ENCODE assay signal across 1 cellular context in the genomic region with DNA sequence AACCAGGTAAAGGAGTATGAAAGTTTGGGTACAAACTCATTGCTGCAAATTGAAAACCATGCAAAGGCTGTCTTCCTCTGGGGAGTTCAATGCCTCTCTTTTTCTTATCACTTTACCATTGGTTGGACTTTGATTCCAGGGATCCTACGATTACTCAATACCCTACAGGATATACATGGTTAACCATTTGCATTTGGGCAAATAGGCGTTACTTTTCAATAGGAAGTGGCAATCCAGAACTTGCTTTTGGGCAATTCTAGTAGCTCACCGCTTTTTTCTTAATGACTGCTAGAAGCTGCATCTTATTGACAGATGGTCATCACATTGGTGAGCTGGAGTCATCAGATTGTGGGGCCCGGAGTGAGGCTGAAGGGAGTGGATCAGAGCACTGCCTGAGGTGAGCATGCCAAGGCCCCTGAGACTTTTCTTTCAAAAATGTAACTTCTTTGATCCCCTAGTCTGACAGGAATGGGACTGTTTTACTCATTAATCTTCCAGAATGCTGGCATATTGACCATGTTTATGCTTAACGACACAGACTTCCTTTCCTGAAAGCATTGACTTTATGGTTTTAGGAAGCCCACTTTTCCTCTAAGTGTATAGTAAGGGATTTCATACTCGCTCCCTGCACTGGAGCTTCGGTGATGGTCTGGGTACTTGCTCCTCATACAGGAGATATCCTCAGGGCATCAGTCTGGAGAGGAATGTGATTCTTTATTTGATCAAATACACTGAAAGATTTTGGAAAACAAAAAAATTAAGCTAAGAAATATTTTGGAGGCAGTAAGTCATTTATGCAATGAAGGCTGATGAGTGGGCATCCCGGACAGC.
TF ChIP-seq lines count a peak whose summit lies in the region.

A gene (plus strand): TSS at position 270 of the 831 bp plus-strand sequence. CDS start 13,039 bp downstream, outside the sequence.

TF ChIP-seq in HepG2, 621 proteins besides CTCF, POLR2A, EP300 and RAD21 (continued from another document and continues in another):
- TF ChIP-seq, protein P1, sequence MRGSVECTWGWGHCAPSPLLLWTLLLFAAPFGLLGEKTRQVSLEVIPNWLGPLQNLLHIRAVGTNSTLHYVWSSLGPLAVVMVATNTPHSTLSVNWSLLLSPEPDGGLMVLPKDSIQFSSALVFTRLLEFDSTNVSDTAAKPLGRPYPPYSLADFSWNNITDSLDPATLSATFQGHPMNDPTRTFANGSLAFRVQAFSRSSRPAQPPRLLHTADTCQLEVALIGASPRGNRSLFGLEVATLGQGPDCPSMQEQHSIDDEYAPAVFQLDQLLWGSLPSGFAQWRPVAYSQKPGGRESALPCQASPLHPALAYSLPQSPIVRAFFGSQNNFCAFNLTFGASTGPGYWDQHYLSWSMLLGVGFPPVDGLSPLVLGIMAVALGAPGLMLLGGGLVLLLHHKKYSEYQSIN (CRISPR knock-in tag; IDR thresholded peaks at IDR 0.05; ENCODE audit: borderline replicate concordance) = no peak
- TF ChIP-seq, protein P2, sequence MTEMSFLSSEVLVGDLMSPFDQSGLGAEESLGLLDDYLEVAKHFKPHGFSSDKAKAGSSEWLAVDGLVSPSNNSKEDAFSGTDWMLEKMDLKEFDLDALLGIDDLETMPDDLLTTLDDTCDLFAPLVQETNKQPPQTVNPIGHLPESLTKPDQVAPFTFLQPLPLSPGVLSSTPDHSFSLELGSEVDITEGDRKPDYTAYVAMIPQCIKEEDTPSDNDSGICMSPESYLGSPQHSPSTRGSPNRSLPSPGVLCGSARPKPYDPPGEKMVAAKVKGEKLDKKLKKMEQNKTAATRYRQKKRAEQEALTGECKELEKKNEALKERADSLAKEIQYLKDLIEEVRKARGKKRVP (CRISPR knock-in tag; IDR thresholded peaks at IDR 0.05) = no peak
- TF ChIP-seq, protein P3, sequence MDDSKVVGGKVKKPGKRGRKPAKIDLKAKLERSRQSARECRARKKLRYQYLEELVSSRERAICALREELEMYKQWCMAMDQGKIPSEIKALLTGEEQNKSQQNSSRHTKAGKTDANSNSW (CRISPR knock-in tag; IDR thresholded peaks at IDR 0.05; ENCODE audit: borderline replicate concordance) = no peak
- TF ChIP-seq ZNF547 (CRISPR knock-in tag; IDR thresholded peaks at IDR 0.05) (no peak), NCOR1 (IDR thresholded peaks at IDR 0.05; ENCODE audit: borderline replicate concordance, low read length) (peak; percentile 93), ZNF12 (CRISPR knock-in tag; IDR thresholded peaks at IDR 0.05) (no peak; the same call in 1 of the 2 replicates), ZNF747 (CRISPR knock-in tag; IDR thresholded peaks at IDR 0.05; ENCODE audit: borderline replicate concordance) (no peak), TSC22D2 (CRISPR knock-in tag; IDR thresholded peaks at IDR 0.05; ENCODE audit: borderline replicate concordance) (no peak), ZFP36 (IDR thresholded peaks at IDR 0.05; ENCODE audit: borderline replicate concordance, low read depth, low read length, partially characterized antibody) (no peak), ZKSCAN8 (CRISPR knock-in tag; IDR thresholded peaks at IDR 0.05; ENCODE audit: borderline replicate concordance) (peak; percentile 90; the same call in 1 of the 2 replicates), AGO2 (optimal IDR thresholded peaks at IDR 0.05; ENCODE audit: low read depth, low read length) (no peak), JUNB (CRISPR knock-in tag; IDR thresholded peaks at IDR 0.05; ENCODE audit: borderline replicate concordance) (no peak; the same call in 1 of the 2 replicates), NFRKB (IDR thresholded peaks at IDR 0.05) (no peak), SMARCC2 (IDR thresholded peaks at IDR 0.05) (no peak), ZNF317 (CRISPR knock-in tag; IDR thresholded peaks at IDR 0.05) (no peak), KDM5B (CRISPR knock-in tag; IDR thresholded peaks at IDR 0.05; ENCODE audit: borderline replicate concordance) (0 out of 2 replicates have a peak, but pooled peaks have one; percentile 50), ZNF33A (CRISPR knock-in tag; IDR thresholded peaks at IDR 0.05; ENCODE audit: borderline replicate concordance) (no peak; the same call in 1 of the 2 replicates), RBFOX2 (IDR thresholded peaks at IDR 0.05; ENCODE audit: low read depth, low read length) (no peak)
- TF ChIP-seq, protein P4, sequence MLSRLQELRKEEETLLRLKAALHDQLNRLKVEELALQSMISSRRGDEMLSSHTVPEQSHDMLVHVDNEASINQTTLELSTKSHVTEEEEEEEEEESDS (CRISPR knock-in tag; IDR thresholded peaks at IDR 0.05; ENCODE audit: borderline replicate concordance) = no peak
- TF ChIP-seq, protein P5, sequence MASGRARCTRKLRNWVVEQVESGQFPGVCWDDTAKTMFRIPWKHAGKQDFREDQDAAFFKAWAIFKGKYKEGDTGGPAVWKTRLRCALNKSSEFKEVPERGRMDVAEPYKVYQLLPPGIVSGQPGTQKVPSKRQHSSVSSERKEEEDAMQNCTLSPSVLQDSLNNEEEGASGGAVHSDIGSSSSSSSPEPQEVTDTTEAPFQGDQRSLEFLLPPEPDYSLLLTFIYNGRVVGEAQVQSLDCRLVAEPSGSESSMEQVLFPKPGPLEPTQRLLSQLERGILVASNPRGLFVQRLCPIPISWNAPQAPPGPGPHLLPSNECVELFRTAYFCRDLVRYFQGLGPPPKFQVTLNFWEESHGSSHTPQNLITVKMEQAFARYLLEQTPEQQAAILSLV (CRISPR knock-in tag; IDR thresholded peaks at IDR 0.05; ENCODE audit: borderline replicate concordance) = no peak
- TF ChIP-seq, protein P6, sequence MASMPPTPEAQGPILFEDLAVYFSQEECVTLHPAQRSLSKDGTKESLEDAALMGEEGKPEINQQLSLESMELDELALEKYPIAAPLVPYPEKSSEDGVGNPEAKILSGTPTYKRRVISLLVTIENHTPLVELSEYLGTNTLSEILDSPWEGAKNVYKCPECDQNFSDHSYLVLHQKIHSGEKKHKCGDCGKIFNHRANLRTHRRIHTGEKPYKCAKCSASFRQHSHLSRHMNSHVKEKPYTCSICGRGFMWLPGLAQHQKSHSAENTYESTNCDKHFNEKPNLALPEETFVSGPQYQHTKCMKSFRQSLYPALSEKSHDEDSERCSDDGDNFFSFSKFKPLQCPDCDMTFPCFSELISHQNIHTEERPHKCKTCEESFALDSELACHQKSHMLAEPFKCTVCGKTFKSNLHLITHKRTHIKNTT (CRISPR knock-in tag; IDR thresholded peaks at IDR 0.05) = no peak
- TF ChIP-seq, protein P7, sequence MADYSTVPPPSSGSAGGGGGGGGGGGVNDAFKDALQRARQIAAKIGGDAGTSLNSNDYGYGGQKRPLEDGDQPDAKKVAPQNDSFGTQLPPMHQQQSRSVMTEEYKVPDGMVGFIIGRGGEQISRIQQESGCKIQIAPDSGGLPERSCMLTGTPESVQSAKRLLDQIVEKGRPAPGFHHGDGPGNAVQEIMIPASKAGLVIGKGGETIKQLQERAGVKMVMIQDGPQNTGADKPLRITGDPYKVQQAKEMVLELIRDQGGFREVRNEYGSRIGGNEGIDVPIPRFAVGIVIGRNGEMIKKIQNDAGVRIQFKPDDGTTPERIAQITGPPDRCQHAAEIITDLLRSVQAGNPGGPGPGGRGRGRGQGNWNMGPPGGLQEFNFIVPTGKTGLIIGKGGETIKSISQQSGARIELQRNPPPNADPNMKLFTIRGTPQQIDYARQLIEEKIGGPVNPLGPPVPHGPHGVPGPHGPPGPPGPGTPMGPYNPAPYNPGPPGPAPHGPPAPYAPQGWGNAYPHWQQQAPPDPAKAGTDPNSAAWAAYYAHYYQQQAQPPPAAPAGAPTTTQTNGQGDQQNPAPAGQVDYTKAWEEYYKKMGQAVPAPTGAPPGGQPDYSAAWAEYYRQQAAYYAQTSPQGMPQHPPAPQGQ (CRISPR knock-in tag; IDR thresholded peaks at IDR 0.05; ENCODE audit: borderline replicate concordance) = no peak
- TF ChIP-seq, protein P8, sequence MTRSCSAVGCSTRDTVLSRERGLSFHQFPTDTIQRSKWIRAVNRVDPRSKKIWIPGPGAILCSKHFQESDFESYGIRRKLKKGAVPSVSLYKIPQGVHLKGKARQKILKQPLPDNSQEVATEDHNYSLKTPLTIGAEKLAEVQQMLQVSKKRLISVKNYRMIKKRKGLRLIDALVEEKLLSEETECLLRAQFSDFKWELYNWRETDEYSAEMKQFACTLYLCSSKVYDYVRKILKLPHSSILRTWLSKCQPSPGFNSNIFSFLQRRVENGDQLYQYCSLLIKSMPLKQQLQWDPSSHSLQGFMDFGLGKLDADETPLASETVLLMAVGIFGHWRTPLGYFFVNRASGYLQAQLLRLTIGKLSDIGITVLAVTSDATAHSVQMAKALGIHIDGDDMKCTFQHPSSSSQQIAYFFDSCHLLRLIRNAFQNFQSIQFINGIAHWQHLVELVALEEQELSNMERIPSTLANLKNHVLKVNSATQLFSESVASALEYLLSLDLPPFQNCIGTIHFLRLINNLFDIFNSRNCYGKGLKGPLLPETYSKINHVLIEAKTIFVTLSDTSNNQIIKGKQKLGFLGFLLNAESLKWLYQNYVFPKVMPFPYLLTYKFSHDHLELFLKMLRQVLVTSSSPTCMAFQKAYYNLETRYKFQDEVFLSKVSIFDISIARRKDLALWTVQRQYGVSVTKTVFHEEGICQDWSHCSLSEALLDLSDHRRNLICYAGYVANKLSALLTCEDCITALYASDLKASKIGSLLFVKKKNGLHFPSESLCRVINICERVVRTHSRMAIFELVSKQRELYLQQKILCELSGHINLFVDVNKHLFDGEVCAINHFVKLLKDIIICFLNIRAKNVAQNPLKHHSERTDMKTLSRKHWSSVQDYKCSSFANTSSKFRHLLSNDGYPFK (CRISPR knock-in tag; IDR thresholded peaks at IDR 0.05; ENCODE audit: borderline replicate concordance) = no peak
- TF ChIP-seq, protein P9, sequence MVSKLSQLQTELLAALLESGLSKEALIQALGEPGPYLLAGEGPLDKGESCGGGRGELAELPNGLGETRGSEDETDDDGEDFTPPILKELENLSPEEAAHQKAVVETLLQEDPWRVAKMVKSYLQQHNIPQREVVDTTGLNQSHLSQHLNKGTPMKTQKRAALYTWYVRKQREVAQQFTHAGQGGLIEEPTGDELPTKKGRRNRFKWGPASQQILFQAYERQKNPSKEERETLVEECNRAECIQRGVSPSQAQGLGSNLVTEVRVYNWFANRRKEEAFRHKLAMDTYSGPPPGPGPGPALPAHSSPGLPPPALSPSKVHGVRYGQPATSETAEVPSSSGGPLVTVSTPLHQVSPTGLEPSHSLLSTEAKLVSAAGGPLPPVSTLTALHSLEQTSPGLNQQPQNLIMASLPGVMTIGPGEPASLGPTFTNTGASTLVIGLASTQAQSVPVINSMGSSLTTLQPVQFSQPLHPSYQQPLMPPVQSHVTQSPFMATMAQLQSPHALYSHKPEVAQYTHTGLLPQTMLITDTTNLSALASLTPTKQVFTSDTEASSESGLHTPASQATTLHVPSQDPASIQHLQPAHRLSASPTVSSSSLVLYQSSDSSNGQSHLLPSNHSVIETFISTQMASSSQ (IDR thresholded peaks at IDR 0.05; ENCODE audit: low read depth) = peak; percentile 91
- TF ChIP-seq, protein P9 (CRISPR knock-in tag; IDR thresholded peaks at IDR 0.05; ENCODE audit: borderline replicate concordance) = peak; percentile 93; the same call in 1 of the 2 replicates
- TF ChIP-seq, protein P10, sequence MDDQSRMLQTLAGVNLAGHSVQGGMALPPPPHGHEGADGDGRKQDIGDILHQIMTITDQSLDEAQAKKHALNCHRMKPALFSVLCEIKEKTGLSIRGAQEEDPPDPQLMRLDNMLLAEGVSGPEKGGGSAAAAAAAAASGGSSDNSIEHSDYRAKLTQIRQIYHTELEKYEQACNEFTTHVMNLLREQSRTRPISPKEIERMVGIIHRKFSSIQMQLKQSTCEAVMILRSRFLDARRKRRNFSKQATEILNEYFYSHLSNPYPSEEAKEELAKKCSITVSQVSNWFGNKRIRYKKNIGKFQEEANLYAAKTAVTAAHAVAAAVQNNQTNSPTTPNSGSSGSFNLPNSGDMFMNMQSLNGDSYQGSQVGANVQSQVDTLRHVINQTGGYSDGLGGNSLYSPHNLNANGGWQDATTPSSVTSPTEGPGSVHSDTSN (CRISPR knock-in tag; IDR thresholded peaks at IDR 0.05; ENCODE audit: borderline replicate concordance) = no peak
- TF ChIP-seq, protein P11, sequence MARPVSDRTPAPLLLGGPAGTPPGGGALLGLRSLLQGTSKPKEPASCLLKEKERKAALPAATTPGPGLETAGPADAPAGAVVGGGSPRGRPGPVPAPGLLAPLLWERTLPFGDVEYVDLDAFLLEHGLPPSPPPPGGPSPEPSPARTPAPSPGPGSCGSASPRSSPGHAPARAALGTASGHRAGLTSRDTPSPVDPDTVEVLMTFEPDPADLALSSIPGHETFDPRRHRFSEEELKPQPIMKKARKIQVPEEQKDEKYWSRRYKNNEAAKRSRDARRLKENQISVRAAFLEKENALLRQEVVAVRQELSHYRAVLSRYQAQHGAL (CRISPR knock-in tag; IDR thresholded peaks at IDR 0.05; ENCODE audit: not compliant biosample characterization) = no peak
- TF ChIP-seq, protein P12, sequence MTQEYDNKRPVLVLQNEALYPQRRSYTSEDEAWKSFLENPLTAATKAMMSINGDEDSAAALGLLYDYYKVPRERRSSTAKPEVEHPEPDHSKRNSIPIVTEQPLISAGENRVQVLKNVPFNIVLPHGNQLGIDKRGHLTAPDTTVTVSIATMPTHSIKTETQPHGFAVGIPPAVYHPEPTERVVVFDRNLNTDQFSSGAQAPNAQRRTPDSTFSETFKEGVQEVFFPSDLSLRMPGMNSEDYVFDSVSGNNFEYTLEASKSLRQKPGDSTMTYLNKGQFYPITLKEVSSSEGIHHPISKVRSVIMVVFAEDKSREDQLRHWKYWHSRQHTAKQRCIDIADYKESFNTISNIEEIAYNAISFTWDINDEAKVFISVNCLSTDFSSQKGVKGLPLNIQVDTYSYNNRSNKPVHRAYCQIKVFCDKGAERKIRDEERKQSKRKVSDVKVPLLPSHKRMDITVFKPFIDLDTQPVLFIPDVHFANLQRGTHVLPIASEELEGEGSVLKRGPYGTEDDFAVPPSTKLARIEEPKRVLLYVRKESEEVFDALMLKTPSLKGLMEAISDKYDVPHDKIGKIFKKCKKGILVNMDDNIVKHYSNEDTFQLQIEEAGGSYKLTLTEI (CRISPR knock-in tag; conservative IDR thresholded peaks at IDR 0.05) = no peak
- TF ChIP-seq, protein P13, sequence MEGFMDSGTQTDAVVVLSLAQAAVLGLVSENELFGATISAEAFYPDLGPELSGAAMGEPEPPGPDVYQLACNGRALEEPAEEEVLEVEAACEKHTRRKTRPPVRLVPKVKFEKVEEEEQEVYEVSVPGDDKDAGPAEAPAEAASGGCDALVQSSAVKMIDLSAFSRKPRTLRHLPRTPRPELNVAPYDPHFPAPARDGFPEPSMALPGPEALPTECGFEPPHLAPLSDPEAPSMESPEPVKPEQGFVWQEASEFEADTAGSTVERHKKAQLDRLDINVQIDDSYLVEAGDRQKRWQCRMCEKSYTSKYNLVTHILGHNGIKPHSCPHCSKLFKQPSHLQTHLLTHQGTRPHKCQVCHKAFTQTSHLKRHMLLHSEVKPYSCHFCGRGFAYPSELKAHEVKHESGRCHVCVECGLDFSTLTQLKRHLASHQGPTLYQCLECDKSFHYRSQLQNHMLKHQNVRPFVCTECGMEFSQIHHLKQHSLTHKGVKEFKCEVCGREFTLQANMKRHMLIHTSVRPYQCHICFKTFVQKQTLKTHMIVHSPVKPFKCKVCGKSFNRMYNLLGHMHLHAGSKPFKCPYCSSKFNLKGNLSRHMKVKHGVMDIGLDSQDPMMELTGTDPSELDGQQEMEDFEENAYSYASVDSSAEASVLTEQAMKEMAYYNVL (CRISPR knock-in tag; IDR thresholded peaks at IDR 0.05; ENCODE audit: borderline replicate concordance) = peak; percentile 75; the same call in 1 of the 2 replicates
